Comparison of ENCODE assay signal across 10 cellular contexts in genomic region chr9:124574944-124575343, GRCh38.
DNase-seq lines count a peak whose midpoint lies in the region; ATAC-seq, FAIRE-seq and TF ChIP-seq lines count a peak whose summit lies in the region.
"Had no signal": no experiment of that assay in that cellular context is flagged by ENCODE, and none has a peak within 500 bp of the region (broad histone marks: within the 10 kb centered on the region; RNA-seq: fewer than 3 reads in every experiment).

No MANE protein-coding gene starts in this region.

- no peaks in the 10 kb centered on the region for H3K36me3 ChIP-seq in osteoblast (ENCODE audit: insufficient read depth, low read length)
- H3K36me3 ChIP-seq: transverse colon had no signal

- no peak for FAIRE-seq in HTR-8/SVneo (lab: Jason Lieb, UNC)

- H3K4me2 ChIP-seq in osteoblast (ENCODE audit: insufficient read depth, low read length) = no peak overlapping the region

- H2AFZ ChIP-seq in osteoblast (ENCODE audit: low read length) = no peak overlapping the region

- H3K9me3 ChIP-seq in osteoblast (ENCODE audit: low read depth, low read length) = no peaks in the 10 kb centered on the region
- H3K9me3 ChIP-seq: transverse colon had no signal

- H3K79me2 ChIP-seq in osteoblast (ENCODE audit: insufficient read depth, low read length) = no peaks in the 10 kb centered on the region

- H3K4me1 ChIP-seq in osteoblast (ENCODE audit: insufficient read depth, low read length) = peaks cover 4% of the 10 kb centered on the region

- DNase-seq in EH (ENCODE audit: low read depth) = peak; percentile 78
- DNase-seq in HTR-8/SVneo (ENCODE audit: insufficient read length, low spot score) = peak; percentile 47
- DNase-seq in choroid plexus epithelial cell (ENCODE audit: low read depth) = peak; percentile 49
- peak; percentile 74 for DNase-seq in osteoblast (ENCODE audit: insufficient read length, low spot score, missing footprints)
- DNase-seq in coronary artery (ENCODE audit: low spot score) = no peak
- no peak for DNase-seq in T-helper 2 cell
- DNase-seq: activated CD4-positive, alpha-beta T cell treated with anti-CD3 and anti-CD28 coated beads, Interleukin-2, amount 50 U/mL, for 48 hours; NCI-H524; transverse colon had no signal

- no peaks in the 10 kb centered on the region for H3K27me3 ChIP-seq in osteoblast (ENCODE audit: insufficient read depth, low read length)
- H3K27me3 ChIP-seq: transverse colon had no signal

- H3K4me3 ChIP-seq in choroid plexus epithelial cell (ENCODE audit: low read depth, low read length) = no peak overlapping the region
- no peak overlapping the region for H3K4me3 ChIP-seq in osteoblast (ENCODE audit: insufficient read depth, low read length)
- H3K4me3 ChIP-seq in coronary artery = no peak overlapping the region
- H3K4me3 ChIP-seq: transverse colon had no signal

- H3K27ac ChIP-seq in osteoblast (ENCODE audit: low read depth, low read length) (no peak overlapping the region), coronary artery (no peak overlapping the region)
- H3K27ac ChIP-seq: transverse colon had no signal

- ATAC-seq in GM21576 (IDR thresholded peaks at IDR 0.05; ENCODE audit: unreplicated experiment) = no peak

- H4K20me1 ChIP-seq in osteoblast (ENCODE audit: insufficient read depth, low read length) = no peaks in the 10 kb centered on the region

- no peak for TF ChIP-seq CTCF in choroid plexus epithelial cell (conservative IDR thresholded peaks at IDR 0.05; ENCODE audit: low read depth, low read length)
- no peak for TF ChIP-seq CTCF in osteoblast (IDR thresholded peaks at IDR 0.05; ENCODE audit: extremely low read depth, low read depth, low read length)
- no peak for TF ChIP-seq CTCF in coronary artery (IDR thresholded peaks at IDR 0.05)

Comparison
In these comparisons a context has a peak if more than half of its experiments do, and no peak if none do; other contexts are left out.
1. DNase-seq: peak in EH (single experiment), HTR-8/SVneo (single experiment), choroid plexus epithelial cell (single experiment) and osteoblast (single experiment); none in coronary artery (single experiment) and T-helper 2 cell (0 of 5).